Comparison of ENCODE assay signal across 21 cellular contexts in the genomic region with DNA sequence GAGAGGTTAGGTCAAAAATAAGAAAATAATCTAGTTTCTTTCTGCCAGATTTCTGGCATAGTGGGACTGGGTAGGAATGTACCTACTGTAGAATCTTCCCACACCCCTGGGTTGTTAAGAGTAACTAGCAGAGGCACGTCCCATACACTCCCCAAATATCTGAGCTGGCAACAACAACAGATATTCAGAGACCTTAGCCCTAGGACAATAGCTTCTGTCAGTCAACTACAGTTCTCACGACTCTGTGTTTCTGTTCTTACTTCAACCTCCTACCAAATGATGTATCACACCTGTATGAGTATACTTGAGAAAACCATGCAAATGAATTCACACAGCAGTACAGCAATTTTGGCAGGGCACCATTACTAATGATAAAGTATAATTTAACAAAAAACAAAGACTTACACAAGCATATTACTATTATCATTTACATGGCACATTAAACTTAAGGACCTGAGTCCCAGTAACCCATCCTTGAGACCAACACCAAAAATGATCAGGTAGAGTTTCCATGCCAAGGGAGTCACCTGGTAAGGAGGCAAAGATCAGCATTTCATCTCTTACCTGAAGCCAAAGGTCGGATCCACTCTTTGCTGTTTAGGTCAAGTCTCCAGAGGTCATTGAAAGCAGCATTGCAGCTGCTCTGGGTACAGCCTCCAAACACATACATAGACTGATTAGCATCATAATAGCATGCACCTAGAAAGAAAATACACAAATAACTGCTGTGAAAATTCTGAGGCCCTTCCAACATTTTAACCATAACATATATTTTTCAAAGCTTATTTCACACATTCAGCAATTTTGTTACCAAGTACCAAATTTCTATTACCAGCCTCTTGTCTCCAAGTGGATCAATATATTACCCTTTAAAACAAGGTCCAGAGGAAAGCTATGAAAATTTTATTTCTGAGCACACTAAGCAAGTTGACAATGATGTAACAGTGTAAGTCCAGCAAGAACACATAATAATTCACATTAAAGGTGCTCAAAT. TPM values are rescaled to one million over a fixed set of nuclear protein-coding genes. Genes with fewer than 3 reads are reported as not detected.
DNase-seq lines count a peak whose midpoint lies in the region; ATAC-seq and TF ChIP-seq lines count a peak whose summit lies in the region.
"Had no signal": no experiment of that assay in that cellular context is flagged by ENCODE, and none has a peak within 500 bp of the region (broad histone marks: within the 10 kb centered on the region; RNA-seq: fewer than 3 reads in every experiment).

No MANE protein-coding gene starts in this region.

- TF ChIP-seq CTCF in epithelial cell of esophagus (IDR thresholded peaks at IDR 0.05; ENCODE audit: insufficient read depth, low read depth, low read length, missing control alignments) (no peak), neutrophil (IDR thresholded peaks at IDR 0.05) (no peak)

- intact Hi-C loops in right cardiac atrium (cut with DNase I), result no loop called here
- intact Hi-C loops in left cardiac atrium (cut with DNase I), result no loop called here
- intact Hi-C loops in aorta (cut with DNase I), result loop anchor here (5.0 kb wide), 2 partner anchors 42 to 58 kb away; a partner anchor contains a TSS
- intact Hi-C loops in activated CD4-positive, alpha-beta T cell treated with anti-CD3 and anti-CD28 coated beads for 36 hours (cut with DNase I, micrococcal nuclease), result no loop called here
- intact Hi-C loops in CD4-positive, alpha-beta memory T cell (cut with micrococcal nuclease), result no loop called here

- H3K27me3 ChIP-seq in right cardiac atrium (ENCODE audit: control insufficient read depth, insufficient read depth) (no peaks in the 10 kb centered on the region), neutrophil (no peaks in the 10 kb centered on the region), aorta (ENCODE audit: control insufficient read depth in 1 of 2, insufficient read depth in 2 of 2, low read length in 1 of 2) (no peaks in the 10 kb centered on the region)
- no peaks in the 10 kb centered on the region for H3K27me3 ChIP-seq in CD4-positive, alpha-beta memory T cell (ENCODE audit: insufficient read depth, low read length)
- H3K27me3 ChIP-seq: BLaER1, brain microvascular endothelial cell had no signal

- DNase-seq in right cardiac atrium, result no peak
- DNase-seq in left cardiac atrium, result no peak
- DNase-seq in epithelial cell of esophagus (ENCODE audit: low read depth), result peak; percentile 92
- DNase-seq in aorta, result no peak
- DNase-seq in activated CD4-positive, alpha-beta T cell treated with anti-CD3 and anti-CD28 coated beads for 36 hours, result no peak
- no peak for DNase-seq in CD4-positive, alpha-beta memory T cell
- DNase-seq: activated CD4-positive, alpha-beta T cell treated with anti-CD3 and anti-CD28 coated beads for 48 hours; activated CD8-positive, alpha-beta memory T cell treated with anti-CD3 and anti-CD28 coated beads, Interleukin-2, amount 10 ng/mL, durations not matched to agents 7 days and 5 days; activated naive CD8-positive, alpha-beta T cell treated with anti-CD3 and anti-CD28 coated beads, Interleukin-2, amount 50 U/mL, for 24 hours; brain microvascular endothelial cell; DMS 273 treated with DMSO at 0.1 percent for 48 hours; foreskin melanocyte; GOT3; kidney; NCI-H146; NCI-H526 treated with DMSO at 0.1 percent for 48 hours; Right ventricle myocardium superior had no signal

- H3K4me3 Mint-ChIP-seq in activated CD4-positive, alpha-beta T cell treated with anti-CD3 and anti-CD28 coated beads for 36 hours, result no peak overlapping the region
- no peak overlapping the region for H3K4me3 Mint-ChIP-seq in CD4-positive, alpha-beta memory T cell
- H3K4me3 Mint-ChIP-seq: activated CD8-positive, alpha-beta memory T cell treated with anti-CD3 and anti-CD28 coated beads, Interleukin-2, amount 10 ng/mL, durations not matched to agents 7 days and 5 days; activated naive CD8-positive, alpha-beta T cell treated with anti-CD3 and anti-CD28 coated beads, Interleukin-2, amount 50 U/mL, for 24 hours had no signal

- no peak overlapping the region for H3K4me3 ChIP-seq in right cardiac atrium (ENCODE audit: low read length)
- no peak overlapping the region for H3K4me3 ChIP-seq in epithelial cell of esophagus (ENCODE audit: low read length)
- H3K4me3 ChIP-seq in neutrophil (ENCODE audit: low read depth in 1 of 2, low read length in 1 of 2), result no peak overlapping the region
- no peak overlapping the region for H3K4me3 ChIP-seq in aorta (ENCODE audit: low read length in 2 of 2)
- no peak overlapping the region for H3K4me3 ChIP-seq in CD4-positive, alpha-beta memory T cell (ENCODE audit: low read length in 2 of 2)
- H3K4me3 ChIP-seq: BLaER1, prostate gland had no signal

- no peaks in the 10 kb centered on the region for H3K27me3 Mint-ChIP-seq in activated CD4-positive, alpha-beta T cell treated with anti-CD3 and anti-CD28 coated beads for 36 hours
- H3K27me3 Mint-ChIP-seq in CD4-positive, alpha-beta memory T cell, result no peaks in the 10 kb centered on the region
- H3K27me3 Mint-ChIP-seq: activated CD8-positive, alpha-beta memory T cell treated with anti-CD3 and anti-CD28 coated beads, Interleukin-2, amount 10 ng/mL, durations not matched to agents 7 days and 5 days; activated naive CD8-positive, alpha-beta T cell treated with anti-CD3 and anti-CD28 coated beads, Interleukin-2, amount 50 U/mL, for 24 hours had no signal

- peaks cover 26% of the 10 kb centered on the region for H3K36me3 Mint-ChIP-seq in activated CD4-positive, alpha-beta T cell treated with anti-CD3 and anti-CD28 coated beads for 36 hours (ENCODE audit: low read depth)
- H3K36me3 Mint-ChIP-seq in CD4-positive, alpha-beta memory T cell, result peaks cover 25 to 58% of the 10 kb centered on the region in 2 donors

- 73% methylated on average over 3 of the region's 3 CpGs for WGBS in right cardiac atrium
- WGBS in aorta, 2 donors, result 44 to 46% methylated on average over 3 of the region's 3 CpGs

- H3K27ac Mint-ChIP-seq in activated CD4-positive, alpha-beta T cell treated with anti-CD3 and anti-CD28 coated beads for 36 hours, result no peak overlapping the region
- H3K27ac Mint-ChIP-seq in CD4-positive, alpha-beta memory T cell, result peak overlapping the region in 1 of 7 donors; percentile 36
- H3K27ac Mint-ChIP-seq: activated CD8-positive, alpha-beta memory T cell treated with anti-CD3 and anti-CD28 coated beads, Interleukin-2, amount 10 ng/mL, durations not matched to agents 7 days and 5 days; activated naive CD8-positive, alpha-beta T cell treated with anti-CD3 and anti-CD28 coated beads, Interleukin-2, amount 50 U/mL, for 24 hours had no signal

- ATAC-seq in right cardiac atrium (peak in 1 of 2 donors; percentile 10), left cardiac atrium (no peak), aorta (ENCODE audit: low FRiP score) (peak; percentile 4), GM18517 (IDR thresholded peaks at IDR 0.05; ENCODE audit: unreplicated experiment) (no peak)
- no peak for ATAC-seq in activated CD4-positive, alpha-beta T cell treated with anti-CD3 and anti-CD28 coated beads for 36 hours
- ATAC-seq: activated CD8-positive, alpha-beta memory T cell treated with anti-CD3 and anti-CD28 coated beads, Interleukin-2, amount 10 ng/mL, durations not matched to agents 7 days and 5 days; activated naive CD8-positive, alpha-beta T cell treated with anti-CD3 and anti-CD28 coated beads, Interleukin-2, amount 50 U/mL, for 24 hours had no signal

- no peaks in the 10 kb centered on the region for H3K4me1 Mint-ChIP-seq in activated CD4-positive, alpha-beta T cell treated with anti-CD3 and anti-CD28 coated beads for 36 hours
- peaks cover 3 to 5% (median 4%) of the 10 kb centered on the region in 4 donors for H3K4me1 Mint-ChIP-seq in CD4-positive, alpha-beta memory T cell

- peaks cover 8% of the 10 kb centered on the region for H3K36me3 ChIP-seq in neutrophil
- H3K36me3 ChIP-seq in aorta (ENCODE audit: control insufficient read depth in 1 of 2, insufficient read depth in 2 of 2, low read length in 1 of 2), result peaks cover 0 to 2% of the 10 kb centered on the region in 2 donors
- peaks cover 4% of the 10 kb centered on the region for H3K36me3 ChIP-seq in CD4-positive, alpha-beta memory T cell (ENCODE audit: insufficient read depth, low read length)
- H3K36me3 ChIP-seq: brain microvascular endothelial cell, prostate gland had no signal

- H3K27ac ChIP-seq in right cardiac atrium (ENCODE audit: low read length) (peak overlapping the region; percentile 27), neutrophil (peak overlapping the region; percentile 85), aorta (ENCODE audit: low read depth in 1 of 2, low read length in 2 of 2) (peak overlapping the region; percentile 57 to 95)
- no peak overlapping the region for H3K27ac ChIP-seq in CD4-positive, alpha-beta memory T cell (ENCODE audit: low read depth, low read length)
- H3K27ac ChIP-seq: BLaER1, brain microvascular endothelial cell, prostate gland had no signal

- H3K9me3 ChIP-seq in right cardiac atrium (ENCODE audit: control insufficient read depth, low read length) (no peaks in the 10 kb centered on the region), neutrophil (no peaks in the 10 kb centered on the region), aorta (ENCODE audit: control insufficient read depth, low read length) (no peaks in the 10 kb centered on the region)
- no peaks in the 10 kb centered on the region for H3K9me3 ChIP-seq in CD4-positive, alpha-beta memory T cell (ENCODE audit: control insufficient read depth in 1 of 2, low read length in 2 of 2)
- H3K9me3 ChIP-seq: BLaER1, prostate gland had no signal

- POLR2A ChIA-PET in activated CD4-positive, alpha-beta T cell treated with anti-CD3 and anti-CD28 coated beads for 36 hours (lab: Charles Lee), result interaction anchor here (0.5 kb wide), 1 partner anchor 32 kb away, joined by 3 read pairs; no protein-coding TSS in a partner anchor
- POLR2A ChIA-PET in CD4-positive, alpha-beta memory T cell (lab: Charles Lee; ENCODE audit: partially characterized antibody), result no interaction called here

- no peaks in the 10 kb centered on the region for H3K9me3 Mint-ChIP-seq in activated CD4-positive, alpha-beta T cell treated with anti-CD3 and anti-CD28 coated beads for 36 hours (ENCODE audit: low read depth)
- H3K9me3 Mint-ChIP-seq in CD4-positive, alpha-beta memory T cell, result no peaks in the 10 kb centered on the region
- H3K9me3 Mint-ChIP-seq: activated naive CD8-positive, alpha-beta T cell treated with anti-CD3 and anti-CD28 coated beads, Interleukin-2, amount 50 U/mL, for 24 hours had no signal

- CTCF ChIA-PET in activated CD4-positive, alpha-beta T cell treated with anti-CD3 and anti-CD28 coated beads for 36 hours (lab: Charles Lee), result interaction anchor here (2.2 kb wide), 1 partner anchor 11 kb away, joined by 6 read pairs; no protein-coding TSS in a partner anchor
- CTCF ChIA-PET in CD4-positive, alpha-beta memory T cell (lab: Charles Lee; ENCODE audit: partially characterized antibody), result no interaction called here

- H3K4me1 ChIP-seq in right cardiac atrium (ENCODE audit: control insufficient read depth, insufficient read depth, low read length) (peaks cover 5% of the 10 kb centered on the region), neutrophil (ENCODE audit: control insufficient read depth in 1 of 2, insufficient read depth in 1 of 2, low read depth in 1 of 2, low read length in 1 of 2) (peaks cover 10 to 16% of the 10 kb centered on the region in 2 experiments), aorta (ENCODE audit: control insufficient read depth in 1 of 2, insufficient read depth in 2 of 2, low read length in 2 of 2) (peaks cover 10 to 18% of the 10 kb centered on the region in 2 donors)
- no peaks in the 10 kb centered on the region for H3K4me1 ChIP-seq in CD4-positive, alpha-beta memory T cell (ENCODE audit: insufficient read depth, low read length)
- H3K4me1 ChIP-seq: BLaER1, prostate gland had no signal

RNA-seq across cellular contexts. Expression of a gene that starts 57.5 kb away (rescaled TPM):
- total RNA-seq in right cardiac atrium (10 to 100 TPM in 1 of 4 donors, 1 to 10 TPM in 3; 4.0 to 11.9 (median 5.0) TPM), left cardiac atrium (1 to 10 TPM; 4.7 to 7.2 TPM), aorta (1 to 10 TPM; 2.6 to 6.4 TPM)
- polyA plus RNA-seq in right cardiac atrium (9.3 TPM), aorta (1 to 10 TPM; 1.9 to 3.2 TPM)
- 1 to 10 TPM; 2.4 to 3.7 TPM for total RNA-seq in activated CD4-positive, alpha-beta T cell treated with anti-CD3 and anti-CD28 coated beads for 36 hours
- 10 to 100 TPM; 11.5 to 13.6 TPM for total RNA-seq in CD4-positive, alpha-beta memory T cell
- polyA plus RNA-seq in CD4-positive, alpha-beta memory T cell, result 1 to 10 TPM; 2.4 to 3.5 TPM

RNA-seq across cellular contexts. Expression of a gene that starts 57.8 kb away (rescaled TPM):
- 10 to 100 TPM; 15.7 to 18.1 (median 16.4) TPM for total RNA-seq in right cardiac atrium
- polyA plus RNA-seq in right cardiac atrium, result 16.5 TPM
- 10 to 100 TPM; 14.1 to 15.1 TPM for total RNA-seq in left cardiac atrium
- total RNA-seq in aorta, result 10 to 100 TPM; 32.5 to 33.3 TPM
- 10 to 100 TPM in 1 of 2 donors, 1 to 10 TPM in 1; 9.4 to 33.2 TPM for polyA plus RNA-seq in aorta
- 10 to 100 TPM; 14.3 to 18.1 TPM for total RNA-seq in activated CD4-positive, alpha-beta T cell treated with anti-CD3 and anti-CD28 coated beads for 36 hours
- 10 to 100 TPM; 21.6 to 25.6 TPM for total RNA-seq in CD4-positive, alpha-beta memory T cell
- polyA plus RNA-seq in CD4-positive, alpha-beta memory T cell, result 10 to 100 TPM; 18.2 to 22.7 TPM

Comparison
In these comparisons a context has a peak if more than half of its experiments do, and no peak if none do; other contexts are left out.
1. intact Hi-C loops: an anchor here in aorta (5.0 kb wide); none called in right cardiac atrium, left cardiac atrium, activated CD4-positive, alpha-beta T cell treated with anti-CD3 and anti-CD28 coated beads for 36 hours and CD4-positive, alpha-beta memory T cell.